ENCODE assay signal across 11 cellular contexts in the genomic region with DNA sequence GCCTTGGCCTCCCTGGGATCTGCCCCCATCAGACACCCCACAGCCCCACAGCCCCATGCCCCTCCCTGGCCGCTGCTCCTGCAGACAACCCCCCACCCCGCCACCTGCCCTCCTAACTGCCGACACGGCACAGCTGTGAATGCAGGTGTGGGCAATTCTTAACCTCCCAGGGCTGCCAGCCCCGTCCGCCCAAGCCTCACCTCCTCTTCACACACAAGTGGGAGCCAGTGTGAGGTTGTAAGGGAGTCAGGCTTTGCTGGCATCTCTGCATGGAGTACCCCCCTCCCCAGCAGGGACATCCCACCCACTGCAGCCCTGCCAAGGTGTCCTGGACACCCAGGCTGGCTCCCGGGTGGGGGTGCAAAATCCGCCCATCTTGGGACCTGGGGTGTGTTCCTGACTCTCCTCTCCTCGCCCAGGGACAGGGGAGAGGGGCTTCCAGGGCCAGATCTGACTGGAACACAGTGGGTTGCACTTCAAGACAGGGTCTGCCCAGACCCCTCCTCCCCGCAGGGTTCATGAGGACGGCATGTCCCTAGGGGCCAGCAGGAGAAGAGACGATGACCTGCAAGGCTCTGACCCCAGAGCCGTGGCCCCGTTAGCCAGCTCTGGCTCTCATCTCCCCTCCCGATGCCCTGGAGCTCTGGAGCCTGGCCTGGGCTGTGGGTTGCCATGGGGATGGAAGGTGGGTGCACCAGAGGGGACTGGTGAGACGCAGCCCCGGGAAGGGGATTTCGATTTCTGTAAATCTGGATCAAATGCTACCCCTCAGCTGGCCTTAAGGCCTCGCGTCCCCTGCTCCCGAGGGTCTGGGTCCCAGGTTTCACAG. TPM values are rescaled to one million over a fixed set of nuclear protein-coding genes. Genes with fewer than 3 reads are reported as not detected.
DNase-seq lines count a peak whose midpoint lies in the region; ATAC-seq and TF ChIP-seq lines count a peak whose summit lies in the region.
"Had no signal": no experiment of that assay in that cellular context is flagged by ENCODE, and none has a peak within 500 bp of the region (broad histone marks: within the 10 kb centered on the region; RNA-seq: fewer than 3 reads in every experiment).

No MANE protein-coding gene starts in this region.

- H2AFZ ChIP-seq in mesenchymal stem cell (ENCODE audit: low read depth, low read length) (no peak overlapping the region), Karpas-422 (ENCODE audit: low read length) (no peak overlapping the region)

- H3K4ac ChIP-seq in mesenchymal stem cell (ENCODE audit: low read depth in 1 of 2, low read length in 2 of 2), result no peak overlapping the region

- H2BK12ac ChIP-seq in mesenchymal stem cell (ENCODE audit: low read length in 2 of 2), result no peak overlapping the region

- peak overlapping the region; percentile 66 for H3K4me3 ChIP-seq in Jurkat, Clone E6-1 (ENCODE audit: low read length)
- H3K4me3 ChIP-seq in Peyer's patch, result no peak overlapping the region
- H3K4me3 ChIP-seq in mesenchymal stem cell (ENCODE audit: insufficient read depth in 1 of 2, low read depth in 1 of 2, low read length in 2 of 2), result no peak overlapping the region
- no peak overlapping the region for H3K4me3 ChIP-seq in Karpas-422 (ENCODE audit: low read length)

- no peak overlapping the region for H2AK5ac ChIP-seq in mesenchymal stem cell (ENCODE audit: low read length, severe bottlenecking)

- H3K79me1 ChIP-seq in mesenchymal stem cell (replicated peaks; ENCODE audit: low read length, poor library complexity, severe bottlenecking), result no peaks in the 10 kb centered on the region

- H3K18ac ChIP-seq in mesenchymal stem cell (ENCODE audit: low read depth in 1 of 2, low read length in 2 of 2), result no peak overlapping the region

- ATAC-seq in GM19452 (IDR thresholded peaks at IDR 0.05; ENCODE audit: unreplicated experiment), result no peak
- ATAC-seq in HG02798 (IDR thresholded peaks at IDR 0.05; ENCODE audit: poor library complexity, unreplicated experiment), result no peak
- ATAC-seq: HCT116 had no signal

- peak overlapping the region in 2 of 4 donors; percentile 67 to 81 for H3K27ac ChIP-seq in Peyer's patch
- no peak overlapping the region for H3K27ac ChIP-seq in mesenchymal stem cell (ENCODE audit: low read length, poor library complexity, severe bottlenecking)
- no peak overlapping the region for H3K27ac ChIP-seq in Karpas-422 (ENCODE audit: low read length)

- H3K27me3 ChIP-seq in Peyer's patch (no peaks in the 10 kb centered on the region), mesenchymal stem cell (ENCODE audit: control insufficient read depth in 1 of 2, insufficient read depth in 1 of 2, low read length in 2 of 2) (peaks cover 20 to 24% of the 10 kb centered on the region in 2 experiments), Karpas-422 (ENCODE audit: low read length) (no peaks in the 10 kb centered on the region)
- H3K27me3 ChIP-seq: vagina had no signal

- DNase-seq in SHP77 (lab: John Stamatoyannopoulos, UW) (peak; percentile 43 to 65), SHP77 treated with DMSO at 0.1 percent for 48 hours (lab: John Stamatoyannopoulos, UW) (no peak), Peyer's patch (peak in 2 of 3 donors; percentile 26 to 38), mesenchymal stem cell (no peak), Karpas-422 (no peak)
- DNase-seq in Jurkat, Clone E6-1 (ENCODE audit: low read depth, low spot score), result peak; percentile 79
- DNase-seq: NCI-H2029 treated with DMSO at 0.1 percent for 48 hours had no signal

- H3K4me1 ChIP-seq in Peyer's patch, result peaks cover 0 to 17% (median 9%) of the 10 kb centered on the region in 4 donors
- peaks cover 11% of the 10 kb centered on the region for H3K4me1 ChIP-seq in mesenchymal stem cell (ENCODE audit: control insufficient read depth, insufficient read depth, low read depth, low read length)
- no peaks in the 10 kb centered on the region for H3K4me1 ChIP-seq in Karpas-422 (ENCODE audit: low read length)

- H3K9me2 ChIP-seq in Karpas-422 (replicated peaks; ENCODE audit: insufficient read depth, low read length), result no peaks in the 10 kb centered on the region

- H4K8ac ChIP-seq in mesenchymal stem cell (ENCODE audit: low read length), result peak overlapping the region; percentile 9

- H3K36me3 ChIP-seq in Peyer's patch (no peaks in the 10 kb centered on the region), mesenchymal stem cell (ENCODE audit: control insufficient read depth in 1 of 2, insufficient read depth in 2 of 2, low read depth in 1 of 2, low read length in 2 of 2) (peaks cover 0 to 5% of the 10 kb centered on the region in 2 experiments), Karpas-422 (ENCODE audit: insufficient read depth, low read length) (no peaks in the 10 kb centered on the region)
- H3K36me3 ChIP-seq: vagina had no signal

- TF ChIP-seq CTCF in Peyer's patch (IDR thresholded peaks at IDR 0.05), result no peak

- no peaks in the 10 kb centered on the region; the same call in 1 of the 2 replicates for H4K20me1 ChIP-seq in Karpas-422 (ENCODE audit: insufficient read depth, low read depth, low read length)

- peak overlapping the region; percentile 58 for H4K91ac ChIP-seq in mesenchymal stem cell (ENCODE audit: low read length)

- no peak overlapping the region for H2BK15ac ChIP-seq in mesenchymal stem cell (ENCODE audit: low read depth, poor library complexity, severe bottlenecking)

- TF ChIP-seq POLR2A in Peyer's patch (IDR thresholded peaks at IDR 0.05), result no peak

- no peak overlapping the region for H3K9ac ChIP-seq in mesenchymal stem cell (ENCODE audit: low read length)
- H3K9ac ChIP-seq in Karpas-422 (ENCODE audit: low read length), result no peak overlapping the region

- no peak overlapping the region for H3K14ac ChIP-seq in mesenchymal stem cell (ENCODE audit: low read length in 2 of 2)

- 82% methylated on average over 21 of the region's 21 CpGs for WGBS in mesenchymal stem cell

- no peak overlapping the region for H3K23ac ChIP-seq in mesenchymal stem cell (ENCODE audit: low read length in 2 of 2)

- H3K79me2 ChIP-seq in Karpas-422 (ENCODE audit: low read length), result no peaks in the 10 kb centered on the region

- H3K4me2 ChIP-seq in mesenchymal stem cell (ENCODE audit: low read length, poor library complexity, severe bottlenecking) (no peak overlapping the region), Karpas-422 (ENCODE audit: low read depth, low read length, poor library complexity, severe bottlenecking) (no peak overlapping the region)

- no peak overlapping the region for H2BK120ac ChIP-seq in mesenchymal stem cell (ENCODE audit: low read depth, low read length)

- H2BK5ac ChIP-seq in mesenchymal stem cell (ENCODE audit: low read depth, low read length, poor library complexity, severe bottlenecking), result no peak overlapping the region

- H3K9me3 ChIP-seq in Peyer's patch (no peaks in the 10 kb centered on the region), mesenchymal stem cell (ENCODE audit: control insufficient read depth, low read length) (no peaks in the 10 kb centered on the region), Karpas-422 (ENCODE audit: low read length) (no peaks in the 10 kb centered on the region)
- H3K9me3 ChIP-seq: vagina had no signal

RNA-seq across cellular contexts. Expression of a gene that starts 34.4 kb away (rescaled TPM):
- polyA plus RNA-seq in Jurkat, Clone E6-1 (2012; ENCODE audit: insufficient read depth, insufficient read length), result 28.7 TPM
- 1 to 10 TPM in 2 of 4 donors, under 1 TPM in 2; 0.47 to 5.0 (median 0.95) TPM for total RNA-seq in Peyer's patch
- polyA plus RNA-seq in mesenchymal stem cell (2013, experiment 1 of 2), result 6.4 TPM
- polyA plus RNA-seq in mesenchymal stem cell (2013, experiment 2 of 2), result 6.1 TPM
- total RNA-seq in Karpas-422 (2014; rRNA removed; shearing (Covaris generic); ENCODE audit: low replicate concordance), result not detected in 2 replicates

Comparison
In these comparisons a context has a peak if more than half of its experiments do, and no peak if none do; other contexts are left out.
1. DNase-seq: peak in SHP77 (2 of 2), Jurkat, Clone E6-1 (single experiment) and Peyer's patch (2 of 3); none in SHP77 treated with DMSO at 0.1 percent for 48 hours (single experiment), mesenchymal stem cell (single experiment) and Karpas-422 (single experiment).